23 cellular contexts compared by ENCODE assay signal in the genomic region with DNA sequence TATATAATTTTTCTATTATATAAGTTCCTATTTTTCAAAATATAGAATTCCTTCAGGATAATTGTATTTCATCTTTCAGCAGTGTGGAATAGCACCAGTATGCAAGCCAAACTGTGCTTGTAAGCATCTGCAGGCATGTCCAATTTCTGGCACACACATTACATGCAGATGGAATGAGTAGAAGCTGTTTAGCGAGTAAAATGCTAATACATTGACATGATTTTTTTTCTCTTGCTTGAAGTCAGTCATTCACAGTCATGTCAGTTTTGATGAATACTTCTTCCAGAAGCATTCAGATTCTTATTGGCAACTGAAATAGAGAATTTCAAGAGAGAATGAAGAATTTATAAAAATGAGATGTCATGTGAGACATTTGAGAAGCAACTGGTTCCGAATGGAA.
"Had no signal": no experiment of that assay in that cellular context is flagged by ENCODE, and none has a peak within 500 bp of the region (broad histone marks: within the 10 kb centered on the region; RNA-seq: fewer than 3 reads in every experiment).

No MANE protein-coding gene starts in this region.

- DNase-seq: activated CD4-positive, alpha-beta T cell treated with anti-CD3 and anti-CD28 coated beads, Interleukin-2, amount 10 ng/mL, durations not matched to agents 7 days and 5 days; activated CD4-positive, CD25-positive, alpha-beta regulatory T cell treated with anti-CD3 and anti-CD28 coated beads, Interleukin-2, amount 50 U/mL, for 72 hours; activated CD8-positive, alpha-beta memory T cell treated with anti-CD3 and anti-CD28 coated beads, Interleukin-2, amount 10 ng/mL, durations not matched to agents 7 days and 5 days; activated gamma-delta T cell; activated T-cell treated with anti-CD3 and anti-CD28 coated beads for 4 hours; body of pancreas; colonic mucosa; effector memory CD8-positive, alpha-beta T cell; esophagus squamous epithelium; kidney; naive thymus-derived CD4-positive, alpha-beta T cell; posterior cingulate gyrus; stimulated activated CD4-positive, alpha-beta T cell treated with anti-CD3 and anti-CD28 coated beads, Interleukin-2, amount 100 ng/mL, for 48 hours; stimulated activated CD8-positive, alpha-beta memory T cell treated with anti-CD3 and anti-CD28 coated beads, Interleukin-4, amount 100 ng/mL, for 48 hours; stimulated activated naive B cell treated with anti-CD40 and anti-IgM and Interleukin-4, amounts not matched to agents 10 μg/mL and 1 μg/mL and 100 μg/mL, for 72 hours; T-helper 1 cell; tibial artery; WERI-Rb-1 had no signal

- H3K4me1 ChIP-seq: colonic mucosa, neural progenitor cell had no signal

- H3K9ac ChIP-seq: neural progenitor cell had no signal

- H3K4me3 ChIP-seq: body of pancreas, colonic mucosa, dorsolateral prefrontal cortex, esophagus squamous epithelium, lung, neural progenitor cell, tibial artery had no signal

- FAIRE-seq: kidney, TTC549 had no signal

- H2AFZ ChIP-seq: neural progenitor cell had no signal

- ATAC-seq: activated CD8-positive, alpha-beta memory T cell treated with anti-CD3 and anti-CD28 coated beads, Interleukin-2, amount 10 ng/mL, durations not matched to agents 7 days and 5 days; body of pancreas; effector memory CD8-positive, alpha-beta T cell; naive thymus-derived CD4-positive, alpha-beta T cell; sciatic nerve; stimulated activated naive B cell treated with anti-CD40 and anti-IgM and Interleukin-4, amounts not matched to agents 10 μg/mL and 1 μg/mL and 100 μg/mL, for 72 hours had no signal

- H3K4me2 ChIP-seq: neural progenitor cell had no signal

- H3K27me3 ChIP-seq: body of pancreas, colonic mucosa, dorsolateral prefrontal cortex, esophagus squamous epithelium, neural progenitor cell, tibial artery had no signal

- H3K9me3 ChIP-seq: body of pancreas, colonic mucosa, esophagus squamous epithelium, tibial artery had no signal

- H3K36me3 ChIP-seq: colonic mucosa, neural progenitor cell, WERI-Rb-1 had no signal

- H3K27ac ChIP-seq: body of pancreas, colonic mucosa, neural progenitor cell, tibial artery, WERI-Rb-1 had no signal
